ENCODE assay signal across 15 cellular contexts in the genomic region with DNA sequence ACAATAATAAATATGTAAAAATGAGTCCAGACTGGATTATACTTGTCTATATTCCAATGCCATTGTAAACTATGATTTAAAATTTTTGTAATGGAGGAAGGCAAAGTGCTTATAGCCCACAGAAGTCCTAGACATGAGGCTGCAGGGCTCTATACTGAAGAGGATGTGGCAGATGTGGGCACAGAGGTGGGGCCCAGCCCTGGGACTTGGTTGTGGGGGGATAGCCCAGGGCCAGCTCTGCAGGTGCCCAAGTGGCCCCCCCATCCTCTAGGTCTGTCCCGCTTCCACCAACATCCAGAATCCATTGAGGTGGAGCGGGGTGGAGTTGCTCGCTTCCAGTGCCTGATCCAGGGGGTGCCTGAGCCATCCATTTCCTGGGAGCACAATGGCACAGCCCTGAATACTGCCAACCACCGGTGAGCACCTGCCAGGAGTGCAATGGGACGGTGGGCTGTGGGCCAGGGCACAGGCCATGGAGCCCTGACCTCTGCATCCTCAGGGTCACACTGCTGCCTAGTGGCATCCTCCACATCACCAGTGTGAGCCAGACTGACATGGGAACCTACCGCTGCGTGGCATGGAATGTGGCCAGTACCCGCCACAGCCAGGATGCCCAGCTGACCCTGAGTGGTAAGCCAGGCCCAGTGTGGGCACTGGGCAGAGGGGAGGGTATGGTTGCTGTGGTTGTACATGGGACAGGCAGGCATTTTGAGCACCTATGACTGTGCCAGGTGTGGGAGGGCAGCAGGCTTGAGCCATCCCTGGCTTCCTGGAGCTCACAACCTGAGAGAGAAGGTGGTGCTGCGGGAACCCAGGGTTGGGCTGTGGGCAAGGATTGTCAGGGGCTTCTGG. TPM values are rescaled to one million over a fixed set of nuclear protein-coding genes. Genes with fewer than 3 reads are reported as not detected.
DNase-seq lines count a peak whose midpoint lies in the region; ATAC-seq and TF ChIP-seq lines count a peak whose summit lies in the region.
"Had no signal": no experiment of that assay in that cellular context is flagged by ENCODE, and none has a peak within 500 bp of the region (broad histone marks: within the 10 kb centered on the region; RNA-seq: fewer than 3 reads in every experiment).

No MANE protein-coding gene starts in this region.

- CTCF ChIA-PET in activated CD8-positive, alpha-beta memory T cell treated with anti-CD3 and anti-CD28 coated beads, Interleukin-2, amount 10 ng/mL, durations not matched to agents 7 days and 5 days (lab: Charles Lee): interaction anchor here (0.9 to 11.6 kb wide), 19 partner anchors 9 to 194 kb away, joined by 3 to 96 read pairs (median 7); a partner anchor contains a TSS
- CTCF ChIA-PET in WTC11 (lab: Charles Lee): interaction anchor here (1.1 to 3.9 kb wide), 7 partner anchors 12 to 191 kb away, joined by 3 to 51 read pairs (median 5); a partner anchor contains a TSS

- POLR2A ChIA-PET in WTC11 (lab: Charles Lee): interaction anchor here (1.1 kb wide), 1 partner anchor 16 kb away, joined by 3 read pairs; no protein-coding TSS in a partner anchor

- H3K36me3 Mint-ChIP-seq in activated CD8-positive, alpha-beta memory T cell treated with anti-CD3 and anti-CD28 coated beads, Interleukin-2, amount 10 ng/mL, durations not matched to agents 7 days and 5 days: no peaks in the 10 kb centered on the region
- no peaks in the 10 kb centered on the region for H3K36me3 Mint-ChIP-seq in WTC11
- no peaks in the 10 kb centered on the region for H3K36me3 Mint-ChIP-seq in progenitor cell of endocrine pancreas (ENCODE audit: insufficient read depth)

- H3K27ac Mint-ChIP-seq in activated CD8-positive, alpha-beta memory T cell treated with anti-CD3 and anti-CD28 coated beads, Interleukin-2, amount 10 ng/mL, durations not matched to agents 7 days and 5 days: peak overlapping the region; percentile 13
- H3K27ac Mint-ChIP-seq in WTC11: peak overlapping the region; percentile 54
- peak overlapping the region; percentile 68 for H3K27ac Mint-ChIP-seq in progenitor cell of endocrine pancreas

- in situ Hi-C loops in GM13976 (cut with MboI; ENCODE audit: low sequenced_read_pairs, unreplicated experiment): loop anchor here (10.0 kb wide), 1 partner anchor 189 kb away; a partner anchor contains a TSS

- peak; percentile 75 for DNase-seq in activated CD8-positive, alpha-beta memory T cell treated with anti-CD3 and anti-CD28 coated beads, Interleukin-2, amount 10 ng/mL, durations not matched to agents 7 days and 5 days
- no peak for DNase-seq in activated CD8-positive, alpha-beta memory T cell treated with anti-CD3 and anti-CD28 coated beads for 24 hours
- DNase-seq in WTC11 (ENCODE audit: low spot score) (no peak), left lobe of liver (ENCODE audit: low spot score) (no peak), progenitor cell of endocrine pancreas (ENCODE audit: low spot score, unreplicated experiment) (no peak), OCI-M1 (lab: John Stamatoyannopoulos, UW) (no peak), GM13976 (ENCODE audit: low spot score) (no peak), iPS-NIHi7 (ENCODE audit: extremely low spot score) (no peak)
- DNase-seq: BE2C; NCI-H1417 treated with DMSO at 0.1 percent for 48 hours; NCI-H2171; NCI-H526; stimulated activated CD4-positive, alpha-beta T cell treated with anti-CD3 and anti-CD28 coated beads, Interleukin-12 subunit alpha, Interleukin-12 subunit beta, amount 100 ng/mL, for 4 hours; stimulated activated CD8-positive, alpha-beta memory T cell treated with anti-CD3 and anti-CD28 coated beads, Interleukin-4, amount 100 ng/mL, for 48 hours; T1000 had no signal

- no peaks in the 10 kb centered on the region for H3K9me3 Mint-ChIP-seq in activated CD8-positive, alpha-beta memory T cell treated with anti-CD3 and anti-CD28 coated beads, Interleukin-2, amount 10 ng/mL, durations not matched to agents 7 days and 5 days (ENCODE audit: low read depth)
- H3K9me3 Mint-ChIP-seq in WTC11 (no peaks in the 10 kb centered on the region), progenitor cell of endocrine pancreas (ENCODE audit: low read depth) (no peaks in the 10 kb centered on the region)

- H3K4me1 Mint-ChIP-seq in activated CD8-positive, alpha-beta memory T cell treated with anti-CD3 and anti-CD28 coated beads, Interleukin-2, amount 10 ng/mL, durations not matched to agents 7 days and 5 days: peaks cover 34% of the 10 kb centered on the region
- H3K4me1 Mint-ChIP-seq in WTC11 (peaks cover 25% of the 10 kb centered on the region), progenitor cell of endocrine pancreas (ENCODE audit: low read depth) (peaks cover 9% of the 10 kb centered on the region)

- no peak overlapping the region for H3K4me3 Mint-ChIP-seq in activated CD8-positive, alpha-beta memory T cell treated with anti-CD3 and anti-CD28 coated beads, Interleukin-2, amount 10 ng/mL, durations not matched to agents 7 days and 5 days
- H3K4me3 Mint-ChIP-seq in WTC11: no peak overlapping the region
- H3K4me3 Mint-ChIP-seq in progenitor cell of endocrine pancreas (ENCODE audit: low read depth): no peak overlapping the region

- H3K27me3 Mint-ChIP-seq in activated CD8-positive, alpha-beta memory T cell treated with anti-CD3 and anti-CD28 coated beads, Interleukin-2, amount 10 ng/mL, durations not matched to agents 7 days and 5 days: no peaks in the 10 kb centered on the region
- H3K27me3 Mint-ChIP-seq in WTC11 (ENCODE audit: low read depth) (no peaks in the 10 kb centered on the region; the same call in 1 of the 2 replicates), progenitor cell of endocrine pancreas (no peaks in the 10 kb centered on the region)

- TF ChIP-seq CTCF in WTC11 (IDR thresholded peaks at IDR 0.05): no peak
- TF ChIP-seq CTCF in progenitor cell of endocrine pancreas (IDR thresholded peaks at IDR 0.05; ENCODE audit: unreplicated experiment): no peak
- no peak for TF ChIP-seq CTCF in GM13976 (IDR thresholded peaks at IDR 0.05; ENCODE audit: borderline replicate concordance, control extremely low read depth, extremely low read depth, insufficient read depth, missing control alignments)

- peak; percentile 41 for ATAC-seq in activated CD8-positive, alpha-beta memory T cell treated with anti-CD3 and anti-CD28 coated beads, Interleukin-2, amount 10 ng/mL, durations not matched to agents 7 days and 5 days
- ATAC-seq in WTC11: no peak
- ATAC-seq in left lobe of liver: peak; percentile 41

TF ChIP-seq in WTC11, 78 proteins besides CTCF, POLR2A, EP300 and RAD21 (continues in another document):
- TF ChIP-seq ZNF423 (CRISPR knock-in tag; IDR thresholded peaks at IDR 0.05) (no peak), MXD4 (CRISPR knock-in tag; IDR thresholded peaks at IDR 0.05; ENCODE audit: borderline replicate concordance) (no peak), ZNF232 (CRISPR knock-in tag; IDR thresholded peaks at IDR 0.05) (no peak), ZNF416 (CRISPR knock-in tag; IDR thresholded peaks at IDR 0.05) (no peak)
- TF ChIP-seq, protein P1, sequence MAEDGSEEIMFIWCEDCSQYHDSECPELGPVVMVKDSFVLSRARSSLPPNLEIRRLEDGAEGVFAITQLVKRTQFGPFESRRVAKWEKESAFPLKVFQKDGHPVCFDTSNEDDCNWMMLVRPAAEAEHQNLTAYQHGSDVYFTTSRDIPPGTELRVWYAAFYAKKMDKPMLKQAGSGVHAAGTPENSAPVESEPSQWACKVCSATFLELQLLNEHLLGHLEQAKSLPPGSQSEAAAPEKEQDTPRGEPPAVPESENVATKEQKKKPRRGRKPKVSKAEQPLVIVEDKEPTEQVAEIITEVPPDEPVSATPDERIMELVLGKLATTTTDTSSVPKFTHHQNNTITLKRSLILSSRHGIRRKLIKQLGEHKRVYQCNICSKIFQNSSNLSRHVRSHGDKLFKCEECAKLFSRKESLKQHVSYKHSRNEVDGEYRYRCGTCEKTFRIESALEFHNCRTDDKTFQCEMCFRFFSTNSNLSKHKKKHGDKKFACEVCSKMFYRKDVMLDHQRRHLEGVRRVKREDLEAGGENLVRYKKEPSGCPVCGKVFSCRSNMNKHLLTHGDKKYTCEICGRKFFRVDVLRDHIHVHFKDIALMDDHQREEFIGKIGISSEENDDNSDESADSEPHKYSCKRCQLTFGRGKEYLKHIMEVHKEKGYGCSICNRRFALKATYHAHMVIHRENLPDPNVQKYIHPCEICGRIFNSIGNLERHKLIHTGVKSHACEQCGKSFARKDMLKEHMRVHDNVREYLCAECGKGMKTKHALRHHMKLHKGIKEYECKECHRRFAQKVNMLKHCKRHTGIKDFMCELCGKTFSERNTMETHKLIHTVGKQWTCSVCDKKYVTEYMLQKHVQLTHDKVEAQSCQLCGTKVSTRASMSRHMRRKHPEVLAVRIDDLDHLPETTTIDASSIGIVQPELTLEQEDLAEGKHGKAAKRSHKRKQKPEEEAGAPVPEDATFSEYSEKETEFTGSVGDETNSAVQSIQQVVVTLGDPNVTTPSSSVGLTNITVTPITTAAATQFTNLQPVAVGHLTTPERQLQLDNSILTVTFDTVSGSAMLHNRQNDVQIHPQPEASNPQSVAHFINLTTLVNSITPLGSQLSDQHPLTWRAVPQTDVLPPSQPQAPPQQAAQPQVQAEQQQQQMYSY (CRISPR knock-in tag; IDR thresholded peaks at IDR 0.05): no peak
- TF ChIP-seq, protein P2, sequence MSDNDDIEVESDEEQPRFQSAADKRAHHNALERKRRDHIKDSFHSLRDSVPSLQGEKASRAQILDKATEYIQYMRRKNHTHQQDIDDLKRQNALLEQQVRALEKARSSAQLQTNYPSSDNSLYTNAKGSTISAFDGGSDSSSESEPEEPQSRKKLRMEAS (CRISPR knock-in tag; IDR thresholded peaks at IDR 0.05): no peak

RNA-seq across cellular contexts. Expression of a gene that starts 21.0 kb away (rescaled TPM):
- total RNA-seq in activated CD8-positive, alpha-beta memory T cell treated with anti-CD3 and anti-CD28 coated beads, Interleukin-2, amount 10 ng/mL, durations not matched to agents 7 days and 5 days: 10 to 100 TPM; 39.8 to 43.0 TPM
- 36.3 to 38.9 TPM (median 36.9 TPM) in 3 replicates for total RNA-seq in WTC11 (2021)
- 60.7 TPM for total RNA-seq in left lobe of liver
- total RNA-seq in progenitor cell of endocrine pancreas: 29.5 and 36.6 TPM in 2 replicates

Comparison
In these comparisons a context has a peak if more than half of its experiments do, and no peak if none do; other contexts are left out.
1. H3K27ac Mint-ChIP-seq: peak in every context shown above with its lines; median percentile 68 in progenitor cell of endocrine pancreas; 54 in WTC11; 13 in activated CD8-positive, alpha-beta memory T cell treated with anti-CD3 and anti-CD28 coated beads, Interleukin-2, amount 10 ng/mL, durations not matched to agents 7 days and 5 days.